Comparison of ENCODE assay signal across 1 cellular context in genomic region chrX:108439434-108439883, GRCh38.
TF ChIP-seq lines count a peak whose summit lies in the region.

Gene COL4A5, plus strand, starts transcription at chrX:108439838. Its CDS starts 288 bp downstream, at chrX:108440126.

TF ChIP-seq in HepG2, 621 proteins besides CTCF, POLR2A, EP300 and RAD21 (continued from another document):
- no peak for TF ChIP-seq HIC2 (CRISPR knock-in tag; IDR thresholded peaks at IDR 0.05; ENCODE audit: low read depth)
- TF ChIP-seq TEAD2 (CRISPR knock-in tag; IDR thresholded peaks at IDR 0.05), result no peak
- TF ChIP-seq GPN1 (CRISPR knock-in tag; IDR thresholded peaks at IDR 0.05; ENCODE audit: borderline replicate concordance), result no peak
- TF ChIP-seq JDP2 (CRISPR knock-in tag; IDR thresholded peaks at IDR 0.05; ENCODE audit: borderline replicate concordance), result no peak
- TF ChIP-seq ZNF792 (CRISPR knock-in tag; IDR thresholded peaks at IDR 0.05), result peak; percentile 23; the same call in 1 of the 2 replicates
- TF ChIP-seq POLR2G (IDR thresholded peaks at IDR 0.05; ENCODE audit: low read depth, low read length), result peak; percentile 48; the same call in 1 of the 2 replicates
- TF ChIP-seq EZH2 (conservative IDR thresholded peaks at IDR 0.05; ENCODE audit: low read depth, low read length), result no peak
- no peak for TF ChIP-seq ZNF274 (CRISPR knock-in tag; IDR thresholded peaks at IDR 0.05)
- no peak for TF ChIP-seq ZNF451 (CRISPR knock-in tag; IDR thresholded peaks at IDR 0.05)
- no peak for TF ChIP-seq ZNF775 (CRISPR knock-in tag; IDR thresholded peaks at IDR 0.05; ENCODE audit: borderline replicate concordance)
- TF ChIP-seq PCBP1 (IDR thresholded peaks at IDR 0.05; ENCODE audit: borderline replicate concordance, low read depth, low read length), result 0 out of 2 replicates have a peak, but pooled peaks have one; percentile 36
- no peak for TF ChIP-seq TCF7 (IDR thresholded peaks at IDR 0.05; ENCODE audit: low read depth)
- TF ChIP-seq ERF (CRISPR knock-in tag; IDR thresholded peaks at IDR 0.05), result no peak
- peak; percentile 59 for TF ChIP-seq SAP130 (CRISPR knock-in tag; IDR thresholded peaks at IDR 0.05; ENCODE audit: low read depth)
- no peak for TF ChIP-seq MXD1 (CRISPR knock-in tag; IDR thresholded peaks at IDR 0.05)
- TF ChIP-seq GATAD1 (CRISPR knock-in tag; IDR thresholded peaks at IDR 0.05), result no peak
- TF ChIP-seq ZBTB42 (CRISPR knock-in tag; IDR thresholded peaks at IDR 0.05), result no peak
- 0 out of 2 replicates have a peak, but pooled peaks have one; percentile 27 for TF ChIP-seq KMT2A (CRISPR knock-in tag; IDR thresholded peaks at IDR 0.05)
- peak; percentile 31; the same call in 1 of the 2 replicates for TF ChIP-seq ARID5B (CRISPR knock-in tag; IDR thresholded peaks at IDR 0.05)
- no peak for TF ChIP-seq PREB (CRISPR knock-in tag; IDR thresholded peaks at IDR 0.05)
- TF ChIP-seq KDM5A (IDR thresholded peaks at IDR 0.05; ENCODE audit: borderline replicate concordance, low read length), result peak; percentile 62; the same call in 1 of the 2 replicates
